1 cellular context compared by ENCODE assay signal in genomic region chr1:145897969-145898368, GRCh38.
TF ChIP-seq lines count a peak whose summit lies in the region.

No MANE protein-coding gene starts in this region.

TF ChIP-seq in K562, 482 proteins besides CTCF, POLR2A, EP300 and RAD21:
- TF ChIP-seq MYNN (IDR thresholded peaks at IDR 0.05) (no peak), MYNN (CRISPR knock-in tag; IDR thresholded peaks at IDR 0.05) (no peak), ARHGAP35 (IDR thresholded peaks at IDR 0.05; ENCODE audit: partially characterized antibody) (no peak), MLX (CRISPR knock-in tag; conservative IDR thresholded peaks at IDR 0.05) (no peak), BRD4 (IDR thresholded peaks at IDR 0.05) (no peak), MLLT1 (IDR thresholded peaks at IDR 0.05) (no peak), CCNT2 (IDR thresholded peaks at IDR 0.05; ENCODE audit: borderline replicate concordance, extremely low read depth, insufficient read length, low read depth, low read length) (no peak), POLR2AphosphoS2 (IDR thresholded peaks at IDR 0.05; ENCODE audit: low read length) (no peak), ZBED1 (IDR thresholded peaks at IDR 0.05) (no peak), MAFK (IDR thresholded peaks at IDR 0.05; ENCODE audit: low read length) (no peak), ZHX1 (conservative IDR thresholded peaks at IDR 0.05; ENCODE audit: low read length) (no peak), KAT2B (IDR thresholded peaks at IDR 0.05; ENCODE audit: low read depth, low read length) (no peak), BHLHE40 (IDR thresholded peaks at IDR 0.05; ENCODE audit: low read length) (no peak), SMARCB1 (IDR thresholded peaks at IDR 0.05; ENCODE audit: insufficient read length, low read depth) (no peak), XRCC3 (IDR thresholded peaks at IDR 0.05) (no peak), DIDO1 (tag; IDR thresholded peaks at IDR 0.05; ENCODE audit: low read depth) (no peak), ZNF253 (CRISPR knock-in tag; conservative IDR thresholded peaks at IDR 0.05) (no peak)
